17 cellular contexts compared by ENCODE assay signal in the genomic region with DNA sequence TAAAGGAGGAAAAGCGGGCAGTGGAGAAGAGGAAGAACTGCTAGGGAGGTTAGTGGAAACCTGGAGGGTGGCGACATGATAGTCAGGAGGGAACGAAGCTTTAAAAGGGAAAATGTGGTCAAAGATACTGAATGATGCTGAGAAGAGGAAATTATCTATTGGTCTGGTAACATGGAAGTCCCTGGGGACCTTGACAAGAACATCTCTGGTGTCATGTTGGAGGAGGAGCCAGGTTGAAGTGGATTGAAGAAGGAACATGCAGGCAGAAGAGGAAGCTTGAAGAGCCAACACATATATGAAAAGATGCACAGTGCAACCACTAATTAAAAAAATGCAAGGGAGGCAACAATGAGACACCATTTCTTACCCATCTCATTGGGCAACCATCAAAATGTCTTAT. TPM values are rescaled to one million over a fixed set of nuclear protein-coding genes. Genes with fewer than 3 reads are reported as not detected.
A peak's percentile ranks its signal among the peaks of the same experiment; 100 is the strongest.
DNase-seq lines count a peak whose midpoint lies in the region; ATAC-seq and TF ChIP-seq lines count a peak whose summit lies in the region.
"Had no signal": no experiment of that assay in that cellular context is flagged by ENCODE, and none has a peak within 500 bp of the region (broad histone marks: within the 10 kb centered on the region; RNA-seq: fewer than 3 reads in every experiment).

No MANE protein-coding gene starts in this region.

- H3K27ac ChIP-seq in RWPE2 (ENCODE audit: poor library complexity, severe bottlenecking), result no peak overlapping the region
- H3K27ac ChIP-seq: A549 had no signal

- no peak for TF ChIP-seq CTCF in RWPE2 (IDR thresholded peaks at IDR 0.05; ENCODE audit: poor library complexity, severe bottlenecking)

- in situ Hi-C loops in KBM-7 (cut with MboI; ENCODE audit: low pct_unique_long_range_greater_than_20kb, low sequenced_read_pairs), result no loop called here

- H3K27me3 Mint-ChIP-seq in activated T-cell treated with anti-CD3 and anti-CD28 coated beads, Interleukin-2, amount 50 U/mL, for 4 hours (ENCODE audit: low read depth), result peaks cover 37% of the 10 kb centered on the region

- H3K9me3 Mint-ChIP-seq in activated T-cell treated with anti-CD3 and anti-CD28 coated beads, Interleukin-2, amount 50 U/mL, for 4 hours, result peaks cover 9% of the 10 kb centered on the region

- peaks cover 3% of the 10 kb centered on the region for H3K9me3 ChIP-seq in RWPE2 (ENCODE audit: severe bottlenecking)
- H3K9me3 ChIP-seq: A549, HAP-1 had no signal

- H3K36me3 ChIP-seq in RWPE2 (ENCODE audit: low read depth), result no peaks in the 10 kb centered on the region
- H3K36me3 ChIP-seq: HAP-1 had no signal

- H3K4me1 ChIP-seq in RWPE2 (ENCODE audit: insufficient read depth, poor library complexity, severe bottlenecking), result no peaks in the 10 kb centered on the region
- H3K4me1 ChIP-seq: A549, HAP-1 had no signal

- no peaks in the 10 kb centered on the region for H3K27me3 ChIP-seq in RWPE2 (ENCODE audit: insufficient read depth, poor library complexity, severe bottlenecking)

- ATAC-seq in RWPE2 (ENCODE audit: low read depth), result no peak
- ATAC-seq in activated T-cell treated with anti-CD3 and anti-CD28 coated beads, Interleukin-2, amount 50 U/mL, for 4 hours, result no peak
- ATAC-seq: A549, HepG2 had no signal

- H3K4me1 Mint-ChIP-seq in activated T-cell treated with anti-CD3 and anti-CD28 coated beads, Interleukin-2, amount 50 U/mL, for 4 hours (ENCODE audit: low read depth), result no peaks in the 10 kb centered on the region

- no peak overlapping the region for H3K4me3 Mint-ChIP-seq in activated T-cell treated with anti-CD3 and anti-CD28 coated beads, Interleukin-2, amount 50 U/mL, for 4 hours
- H3K4me3 Mint-ChIP-seq: CD4-positive, alpha-beta T cell; HFFc6 had no signal

- DNase-seq in SKM-1 treated with dmso at 0.1 percent for 144 hours (lab: John Stamatoyannopoulos, UW; ENCODE audit: unreplicated experiment) (peak; percentile 26), SKM-1 (lab: John Stamatoyannopoulos, UW; ENCODE audit: unreplicated experiment) (no peak), KBM-7 (peak; percentile 28), RWPE2 (ENCODE audit: low spot score) (peak; percentile 2), cortex of kidney (lab: John Stamatoyannopoulos, UW) (no peak), NCI-H748 (lab: John Stamatoyannopoulos, UW; ENCODE audit: unreplicated experiment) (no peak)
- DNase-seq in activated T-cell treated with anti-CD3 and anti-CD28 coated beads, Interleukin-2, amount 50 U/mL, for 4 hours, result no peak
- DNase-seq: AML-193; C1 segment of cervical spinal cord; Calu3; CD4-positive, alpha-beta T cell; DMS 273 treated with DMSO at 0.1 percent for 48 hours; HFFc6 had no signal

- H3K36me3 Mint-ChIP-seq in activated T-cell treated with anti-CD3 and anti-CD28 coated beads, Interleukin-2, amount 50 U/mL, for 4 hours (ENCODE audit: insufficient read depth), result no peaks in the 10 kb centered on the region

- no peak overlapping the region for H3K4me3 ChIP-seq in RWPE2 (ENCODE audit: severe bottlenecking)
- H3K4me3 ChIP-seq: A549, HAP-1 had no signal

RNA-seq across cellular contexts. Expression of gene ADRA1D, which starts 18.2 kb away (rescaled TPM):
- not detected for total RNA-seq in activated T-cell treated with anti-CD3 and anti-CD28 coated beads, Interleukin-2, amount 50 U/mL, for 4 hours
- total RNA-seq: Calu3; CD4-positive, alpha-beta T cell; Daoy had no signal

Comparison
In these comparisons a context has a peak if more than half of its experiments do, and no peak if none do; other contexts are left out.
1. DNase-seq: peak in SKM-1 treated with dmso at 0.1 percent for 144 hours (single experiment), KBM-7 (single experiment) and RWPE2 (single experiment); none in SKM-1 (single experiment), activated T-cell treated with anti-CD3 and anti-CD28 coated beads, Interleukin-2, amount 50 U/mL, for 4 hours (single experiment), cortex of kidney (single experiment) and NCI-H748 (single experiment).